2 cellular contexts compared by ENCODE assay signal in the genomic region with DNA sequence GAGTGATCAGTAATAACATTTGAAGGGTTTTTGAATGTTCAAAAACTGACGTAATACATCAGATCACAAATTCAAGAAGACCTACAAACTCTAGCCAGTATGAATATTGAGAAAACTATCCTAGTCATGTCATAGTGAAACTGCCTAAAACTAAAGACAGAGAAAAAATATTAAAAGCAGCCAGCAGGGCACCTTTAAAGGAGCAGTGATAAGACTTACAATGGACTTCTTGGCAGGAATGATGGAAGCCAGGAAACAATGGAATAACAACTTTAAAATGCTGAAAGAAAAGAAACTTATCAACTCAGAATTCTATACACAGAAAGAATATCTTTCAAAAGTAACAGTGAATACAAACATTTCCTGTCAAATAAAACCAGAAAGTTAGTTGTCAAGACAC.
TF ChIP-seq lines count a peak whose summit lies in the region.

No MANE protein-coding gene starts in this region.

TF ChIP-seq in SK-N-SH, 30 proteins besides CTCF, POLR2A, EP300 and RAD21 (continued from another document):
- TF ChIP-seq USF1 (IDR thresholded peaks at IDR 0.05; ENCODE audit: borderline replicate concordance, low read depth): no peak
TF ChIP-seq in SK-N-SH: peak in this region for 0.

TF ChIP-seq in HEK293, 187 proteins besides CTCF, POLR2A, EP300 and RAD21 (continued from another document):
- TF ChIP-seq, protein P1, sequence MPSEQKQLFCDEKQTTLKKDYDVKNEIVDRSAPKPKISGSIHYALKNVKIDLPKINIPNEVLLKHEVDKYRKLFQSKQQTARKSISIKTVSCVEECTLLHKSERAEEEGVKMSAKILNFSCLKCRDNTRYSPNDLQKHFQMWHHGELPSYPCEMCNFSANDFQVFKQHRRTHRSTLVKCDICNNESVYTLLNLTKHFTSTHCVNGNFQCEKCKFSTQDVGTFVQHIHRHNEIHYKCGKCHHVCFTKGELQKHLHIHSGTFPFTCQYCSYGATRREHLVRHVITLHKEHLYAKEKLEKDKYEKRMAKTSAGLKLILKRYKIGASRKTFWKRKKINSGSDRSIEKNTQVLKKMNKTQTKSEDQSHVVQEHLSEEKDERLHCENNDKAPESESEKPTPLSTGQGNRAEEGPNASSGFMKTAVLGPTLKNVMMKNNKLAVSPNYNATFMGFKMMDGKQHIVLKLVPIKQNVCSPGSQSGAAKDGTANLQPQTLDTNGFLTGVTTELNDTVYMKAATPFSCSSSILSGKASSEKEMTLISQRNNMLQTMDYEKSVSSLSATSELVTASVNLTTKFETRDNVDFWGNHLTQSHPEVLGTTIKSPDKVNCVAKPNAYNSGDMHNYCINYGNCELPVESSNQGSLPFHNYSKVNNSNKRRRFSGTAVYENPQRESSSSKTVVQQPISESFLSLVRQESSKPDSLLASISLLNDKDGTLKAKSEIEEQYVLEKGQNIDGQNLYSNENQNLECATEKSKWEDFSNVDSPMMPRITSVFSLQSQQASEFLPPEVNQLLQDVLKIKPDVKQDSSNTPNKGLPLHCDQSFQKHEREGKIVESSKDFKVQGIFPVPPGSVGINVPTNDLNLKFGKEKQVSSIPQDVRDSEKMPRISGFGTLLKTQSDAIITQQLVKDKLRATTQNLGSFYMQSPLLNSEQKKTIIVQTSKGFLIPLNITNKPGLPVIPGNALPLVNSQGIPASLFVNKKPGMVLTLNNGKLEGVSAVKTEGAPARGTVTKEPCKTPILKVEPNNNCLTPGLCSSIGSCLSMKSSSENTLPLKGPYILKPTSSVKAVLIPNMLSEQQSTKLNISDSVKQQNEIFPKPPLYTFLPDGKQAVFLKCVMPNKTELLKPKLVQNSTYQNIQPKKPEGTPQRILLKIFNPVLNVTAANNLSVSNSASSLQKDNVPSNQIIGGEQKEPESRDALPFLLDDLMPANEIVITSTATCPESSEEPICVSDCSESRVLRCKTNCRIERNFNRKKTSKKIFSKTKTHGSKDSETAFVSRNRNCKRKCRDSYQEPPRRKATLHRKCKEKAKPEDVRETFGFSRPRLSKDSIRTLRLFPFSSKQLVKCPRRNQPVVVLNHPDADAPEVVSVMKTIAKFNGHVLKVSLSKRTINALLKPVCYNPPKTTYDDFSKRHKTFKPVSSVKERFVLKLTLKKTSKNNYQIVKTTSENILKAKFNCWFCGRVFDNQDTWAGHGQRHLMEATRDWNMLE (tag by site-specific recombination; conservative IDR thresholded peaks at IDR 0.05; ENCODE audit: low read depth): 0 out of 2 replicates have a peak, but pooled peaks have one; percentile 19
- TF ChIP-seq ZNF2 (tag by site-specific recombination; IDR thresholded peaks at IDR 0.05) (no peak), ZNF626 (tag by site-specific recombination; IDR thresholded peaks at IDR 0.05) (peak; percentile 89), ZNF521 (tag by site-specific recombination; IDR thresholded peaks at IDR 0.05) (no peak), TRIM28 (IDR thresholded peaks at IDR 0.05; ENCODE audit: borderline replicate concordance, low read length) (peak; percentile 98), ZSCAN18 (tag by site-specific recombination; IDR thresholded peaks at IDR 0.05) (no peak), SETDB1 (IDR thresholded peaks at IDR 0.05; ENCODE audit: insufficient read length, low read length) (peak; percentile 95), ZFHX2 (tag by site-specific recombination; conservative IDR thresholded peaks at IDR 0.05) (no peak), ZNF610 (tag by site-specific recombination; IDR thresholded peaks at IDR 0.05; ENCODE audit: borderline replicate concordance) (peak; percentile 76)
- TF ChIP-seq, protein P2, sequence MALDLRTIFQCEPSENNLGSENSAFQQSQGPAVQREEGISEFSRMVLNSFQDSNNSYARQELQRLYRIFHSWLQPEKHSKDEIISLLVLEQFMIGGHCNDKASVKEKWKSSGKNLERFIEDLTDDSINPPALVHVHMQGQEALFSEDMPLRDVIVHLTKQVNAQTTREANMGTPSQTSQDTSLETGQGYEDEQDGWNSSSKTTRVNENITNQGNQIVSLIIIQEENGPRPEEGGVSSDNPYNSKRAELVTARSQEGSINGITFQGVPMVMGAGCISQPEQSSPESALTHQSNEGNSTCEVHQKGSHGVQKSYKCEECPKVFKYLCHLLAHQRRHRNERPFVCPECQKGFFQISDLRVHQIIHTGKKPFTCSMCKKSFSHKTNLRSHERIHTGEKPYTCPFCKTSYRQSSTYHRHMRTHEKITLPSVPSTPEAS (tag by site-specific recombination; IDR thresholded peaks at IDR 0.05): no peak
